8 cellular contexts compared by ENCODE assay signal in the genomic region with DNA sequence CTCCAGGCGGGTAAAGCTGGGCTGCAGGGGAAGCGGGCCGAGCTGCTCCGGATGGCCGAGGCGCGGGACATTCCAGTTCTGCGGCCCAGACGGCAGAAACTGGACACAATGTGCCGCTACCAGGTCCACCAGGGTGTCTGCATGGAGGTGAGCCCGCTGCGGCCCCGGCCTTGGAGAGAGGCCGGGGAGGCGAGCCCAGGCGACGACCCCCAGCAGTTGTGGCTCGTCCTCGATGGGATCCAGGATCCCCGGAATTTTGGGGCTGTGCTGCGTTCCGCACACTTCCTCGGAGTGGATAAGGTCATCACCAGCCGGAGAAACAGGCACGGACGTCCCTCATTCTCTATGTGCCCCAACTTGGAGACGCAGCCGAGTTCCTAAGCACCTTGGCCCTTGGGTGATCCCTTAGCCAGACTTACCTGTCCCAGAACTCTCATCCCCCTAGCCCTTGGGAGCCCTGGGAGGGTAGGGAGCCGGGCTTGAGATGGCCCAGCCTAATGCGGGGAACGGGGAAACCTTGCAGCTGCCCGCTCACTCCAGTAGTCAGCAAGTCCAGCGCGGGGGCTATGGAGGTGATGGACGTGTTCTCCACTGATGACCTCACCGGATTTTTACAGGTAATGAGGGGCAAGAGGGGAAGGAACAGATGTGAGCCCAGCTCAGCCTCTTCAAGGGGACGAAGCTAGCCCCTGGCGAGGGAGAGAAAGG. TPM values are rescaled to one million over a fixed set of nuclear protein-coding genes. Genes with fewer than 3 reads are reported as not detected.
A peak's percentile ranks its signal among the peaks of the same experiment; 100 is the strongest.
DNase-seq lines count a peak whose midpoint lies in the region; ATAC-seq and TF ChIP-seq lines count a peak whose summit lies in the region.

No MANE protein-coding gene starts in this region.

- intact Hi-C loops in body of pancreas (cut with DNase I), result no loop called here

- H3K9me3 Mint-ChIP-seq in stimulated activated memory B cell treated with anti-CD40 and anti-IgM and Interleukin-4, amounts not matched to agents 10 μg/mL and 1 μg/mL and 100 μg/mL, for 72 hours, result no peaks in the 10 kb centered on the region

- H3K4me1 Mint-ChIP-seq in stimulated activated memory B cell treated with anti-CD40 and anti-IgM and Interleukin-4, amounts not matched to agents 10 μg/mL and 1 μg/mL and 100 μg/mL, for 72 hours, result peaks cover 48% of the 10 kb centered on the region

- H3K4me3 ChIP-seq in body of pancreas, result peak overlapping the region; percentile 95 to 98

- H3K9me3 ChIP-seq in body of pancreas, result no peaks in the 10 kb centered on the region

- no peaks in the 10 kb centered on the region for H3K27me3 Mint-ChIP-seq in stimulated activated memory B cell treated with anti-CD40 and anti-IgM and Interleukin-4, amounts not matched to agents 10 μg/mL and 1 μg/mL and 100 μg/mL, for 72 hours

- H3K27ac ChIP-seq in body of pancreas, result peak overlapping the region; percentile 74 to 89 (median 80)

- peak; percentile 34 for DNase-seq in stimulated activated CD4-positive, alpha-beta T cell treated with anti-CD3 and anti-CD28 coated beads, Interleukin-15, amount 100 ng/mL, for 24 hours
- no peak for DNase-seq in stimulated activated CD4-positive, alpha-beta T cell treated with anti-CD3 and anti-CD28 coated beads, Interleukin-4, amount 100 ng/mL, for 1 hour
- DNase-seq in NCI-H146 treated with DMSO at 0.1 percent for 48 hours (lab: John Stamatoyannopoulos, UW; ENCODE audit: unreplicated experiment) (peak; percentile 39), body of pancreas (peak in 2 of 4 donors; percentile 16 to 36), kidney tubule cell (ENCODE audit: low spot score) (peak; percentile 44), medulla oblongata (ENCODE audit: extremely low spot score) (no peak), T1000 (lab: John Stamatoyannopoulos, UW) (no peak)

- peak overlapping the region; percentile 87 for H3K4me3 Mint-ChIP-seq in stimulated activated memory B cell treated with anti-CD40 and anti-IgM and Interleukin-4, amounts not matched to agents 10 μg/mL and 1 μg/mL and 100 μg/mL, for 72 hours

- H3K27me3 ChIP-seq in body of pancreas, result no peaks in the 10 kb centered on the region

- H3K27ac Mint-ChIP-seq in stimulated activated memory B cell treated with anti-CD40 and anti-IgM and Interleukin-4, amounts not matched to agents 10 μg/mL and 1 μg/mL and 100 μg/mL, for 72 hours, result peak overlapping the region; percentile 93

- ATAC-seq in body of pancreas, result peak; percentile 4
- peak; percentile 16 for ATAC-seq in stimulated activated memory B cell treated with anti-CD40 and anti-IgM and Interleukin-4, amounts not matched to agents 10 μg/mL and 1 μg/mL and 100 μg/mL, for 72 hours

- TF ChIP-seq POLR2A in body of pancreas (IDR thresholded peaks at IDR 0.05), result no peak

- H3K4me1 ChIP-seq in body of pancreas, result peaks cover 29% of the 10 kb centered on the region

- no peak for TF ChIP-seq CTCF in body of pancreas (IDR thresholded peaks at IDR 0.05)

- peaks cover 22% of the 10 kb centered on the region for H3K36me3 Mint-ChIP-seq in stimulated activated memory B cell treated with anti-CD40 and anti-IgM and Interleukin-4, amounts not matched to agents 10 μg/mL and 1 μg/mL and 100 μg/mL, for 72 hours

- 1 to 20% methylated on average over 4 to 34 of the region's 38 CpGs for WGBS in body of pancreas, 2 donors

- no peaks in the 10 kb centered on the region for H3K36me3 ChIP-seq in body of pancreas (replicated peaks in 1 of 2; ENCODE audit: insufficient read depth in 1 of 2, low read depth in 2 of 2)

RNA-seq across cellular contexts. Expression of a gene that starts 0.8 kb away (rescaled TPM):
- 1 to 10 TPM; 7.3 to 7.9 TPM for total RNA-seq in body of pancreas

RNA-seq across cellular contexts. Expression of a gene that starts 10.5 kb away (rescaled TPM):
- 10 to 100 TPM in 1 of 2 donors, 1 to 10 TPM in 1; 7.0 to 16.5 TPM for total RNA-seq in body of pancreas

RNA-seq across cellular contexts. Expression of a gene that starts 57.5 kb away (rescaled TPM):
- 10 to 100 TPM; 36.3 to 43.8 TPM for total RNA-seq in body of pancreas

Comparison
In these comparisons a context has a peak if more than half of its experiments do, and no peak if none do; other contexts are left out.
1. DNase-seq: peak in stimulated activated CD4-positive, alpha-beta T cell treated with anti-CD3 and anti-CD28 coated beads, Interleukin-15, amount 100 ng/mL, for 24 hours (single experiment), NCI-H146 treated with DMSO at 0.1 percent for 48 hours (single experiment) and kidney tubule cell (single experiment); none in stimulated activated CD4-positive, alpha-beta T cell treated with anti-CD3 and anti-CD28 coated beads, Interleukin-4, amount 100 ng/mL, for 1 hour (single experiment), medulla oblongata (single experiment) and T1000 (single experiment).